In genomic region chr10:112915590-112916572, GRCh38 we compare ENCODE assay signal across 12 cellular contexts. TPM values are rescaled to one million over a fixed set of nuclear protein-coding genes. Genes with fewer than 3 reads are reported as not detected.
DNase-seq lines count a peak whose midpoint lies in the region; ATAC-seq and TF ChIP-seq lines count a peak whose summit lies in the region.
"Had no signal": no experiment of that assay in that cellular context is flagged by ENCODE, and none has a peak within 500 bp of the region (broad histone marks: within the 10 kb centered on the region; RNA-seq: fewer than 3 reads in every experiment).

No MANE protein-coding gene starts in this region.

- peak overlapping the region; percentile 17 for H3K27ac ChIP-seq in duodenal mucosa (ENCODE audit: low read depth, low read length)
- H3K27ac ChIP-seq in aorta (ENCODE audit: low read depth in 1 of 2, low read length in 2 of 2): no peak overlapping the region
- H3K27ac ChIP-seq: BLaER1 had no signal

- H3K4me3 ChIP-seq in duodenal mucosa (ENCODE audit: low read depth in 1 of 2, low read length in 2 of 2) (peak overlapping the region; percentile 7 to 17), mucosa of descending colon (no peak overlapping the region), aorta (ENCODE audit: low read length in 2 of 2) (no peak overlapping the region)
- H3K4me3 ChIP-seq: BLaER1 had no signal

- no peaks in the 10 kb centered on the region for H3K27me3 ChIP-seq in duodenal mucosa (ENCODE audit: control insufficient read depth in 1 of 2, insufficient read depth in 2 of 2, low read length in 2 of 2)
- no peaks in the 10 kb centered on the region for H3K27me3 ChIP-seq in aorta (ENCODE audit: control insufficient read depth in 1 of 2, insufficient read depth in 2 of 2, low read length in 1 of 2)
- H3K27me3 ChIP-seq: BLaER1 had no signal

- H3K36me3 ChIP-seq in duodenal mucosa (ENCODE audit: control insufficient read depth in 1 of 2, insufficient read depth in 2 of 2, low read length in 2 of 2): no peaks in the 10 kb centered on the region
- H3K36me3 ChIP-seq in mucosa of descending colon (ENCODE audit: low read depth): no peaks in the 10 kb centered on the region
- no peaks in the 10 kb centered on the region for H3K36me3 ChIP-seq in aorta (ENCODE audit: control insufficient read depth in 1 of 2, insufficient read depth in 2 of 2, low read length in 1 of 2)
- H3K36me3 ChIP-seq: BLaER1 had no signal

- peak overlapping the region in 1 of 2 donors; percentile 30 for H3K9ac ChIP-seq in duodenal mucosa (ENCODE audit: low read depth in 1 of 2, low read length in 2 of 2)
- H3K9ac ChIP-seq: BLaER1 had no signal

- no peaks in the 10 kb centered on the region for H3K9me3 ChIP-seq in duodenal mucosa (ENCODE audit: control insufficient read depth in 1 of 2, low read length in 2 of 2)
- H3K9me3 ChIP-seq in mucosa of descending colon: no peaks in the 10 kb centered on the region
- no peaks in the 10 kb centered on the region for H3K9me3 ChIP-seq in aorta (ENCODE audit: control insufficient read depth, low read length)
- H3K9me3 ChIP-seq: BLaER1 had no signal

- H3K4me1 ChIP-seq in duodenal mucosa (ENCODE audit: control insufficient read depth in 1 of 2, insufficient read depth in 2 of 2, low read length in 2 of 2) (peaks cover 13 to 30% of the 10 kb centered on the region in 2 donors), mucosa of descending colon (ENCODE audit: low read depth) (peaks cover 22% of the 10 kb centered on the region), aorta (ENCODE audit: control insufficient read depth in 1 of 2, insufficient read depth in 2 of 2, low read length in 2 of 2) (no peaks in the 10 kb centered on the region)

- DNase-seq in COLO668 (lab: John Stamatoyannopoulos, UW; ENCODE audit: unreplicated experiment): peak; percentile 5
- peak; percentile 83 to 87 (median 86) for DNase-seq in mucosa of descending colon
- DNase-seq in cardiac septum (ENCODE audit: low spot score): no peak
- DNase-seq in aorta: no peak
- DNase-seq: amygdala; NCI-H524 treated with DMSO at 0.1 percent for 48 hours; stimulated activated CD4-positive, alpha-beta T cell treated with anti-CD3 and anti-CD28 coated beads, Interleukin-1b, Interleukin-23, amount 100 ng/mL, for 48 hours had no signal

- ATAC-seq in HG03571 (IDR thresholded peaks at IDR 0.05; ENCODE audit: unreplicated experiment) (peak; percentile 53), mucosa of descending colon (peak; percentile 86), GM21515 (IDR thresholded peaks at IDR 0.05; ENCODE audit: unreplicated experiment) (no peak), GM21737 (IDR thresholded peaks at IDR 0.05; ENCODE audit: unreplicated experiment) (no peak), aorta (ENCODE audit: low FRiP score) (no peak)

- TF ChIP-seq CTCF in mucosa of descending colon (IDR thresholded peaks at IDR 0.05): no peak

- WGBS in aorta, 2 donors: 85 to 86% methylated on average over 11 of the region's 11 CpGs

- intact Hi-C loops in mucosa of descending colon (cut with DNase I, micrococcal nuclease): no loop called here
- intact Hi-C loops in cardiac septum (cut with DNase I): no loop called here
- intact Hi-C loops in aorta (cut with DNase I): no loop called here

RNA-seq across cellular contexts. Expression of gene TCF7L2, which starts 34.2 kb away (rescaled TPM):
- total RNA-seq in mucosa of descending colon: 100 to 1,000 TPM in 2 of 3 donors, 10 to 100 TPM in 1; 99.6 to 182 (median 102) TPM
- total RNA-seq in cardiac septum: 11.7 TPM
- 10 to 100 TPM; 45.1 to 57.8 TPM for total RNA-seq in aorta
- 10 to 100 TPM; 14.0 to 24.5 TPM for polyA plus RNA-seq in aorta

Comparison
In these comparisons a context has a peak if more than half of its experiments do, and no peak if none do; other contexts are left out.
1. DNase-seq: peak in COLO668 (single experiment) and mucosa of descending colon (3 of 3); none in cardiac septum (single experiment) and aorta (0 of 2).
2. ATAC-seq: peak in HG03571 (single experiment) and mucosa of descending colon (single experiment); none in GM21515 (single experiment), GM21737 (single experiment) and aorta (single experiment).
3. H3K4me3 ChIP-seq: peak in duodenal mucosa (2 of 2); none in mucosa of descending colon (single experiment) and aorta (0 of 2).